16 cellular contexts compared by ENCODE assay signal in the genomic region with DNA sequence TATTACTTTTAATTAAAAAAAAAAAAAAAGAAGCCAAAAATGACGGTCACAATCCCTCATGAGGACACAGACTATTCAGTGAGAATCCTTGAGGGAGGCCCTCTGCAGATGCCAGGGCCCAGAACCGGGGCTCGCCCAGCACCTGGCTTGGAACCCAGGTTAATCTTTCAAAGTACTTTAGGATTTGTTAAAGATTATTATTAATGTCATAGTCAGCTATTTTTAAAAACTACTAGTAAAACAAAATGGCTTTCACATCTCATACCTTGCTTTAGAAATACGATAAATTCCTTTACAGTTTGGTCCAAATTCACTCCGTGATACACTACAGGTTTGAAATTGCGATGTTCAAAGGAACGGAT. TPM values are rescaled to one million over a fixed set of nuclear protein-coding genes. Genes with fewer than 3 reads are reported as not detected.
A peak's percentile ranks its signal among the peaks of the same experiment; 100 is the strongest.
DNase-seq lines count a peak whose midpoint lies in the region; ATAC-seq and TF ChIP-seq lines count a peak whose summit lies in the region.
"Had no signal": no experiment of that assay in that cellular context is flagged by ENCODE, and none has a peak within 500 bp of the region (broad histone marks: within the 10 kb centered on the region; RNA-seq: fewer than 3 reads in every experiment).

No MANE protein-coding gene starts in this region.

- no peak overlapping the region for H3K4me2 ChIP-seq in Karpas-422 (ENCODE audit: low read depth, low read length, poor library complexity, severe bottlenecking)

- peaks cover 4% of the 10 kb centered on the region for H3K36me3 Mint-ChIP-seq in activated T-cell treated with anti-CD3 and anti-CD28 coated beads, Interleukin-2, amount 50 U/mL, for 4 hours (ENCODE audit: insufficient read depth)
- H3K36me3 Mint-ChIP-seq in activated B cell treated with CpG ODN at 0.5 μM for 24 hours (ENCODE audit: low read depth), result no peaks in the 10 kb centered on the region
- H3K36me3 Mint-ChIP-seq in natural killer cell treated with Interleukin-12 subunit alpha and Interleukin-12 subunit beta and Interleukin-15 and Interleukin-18, amount 100 ng/mL, for 72 hours, result no peaks in the 10 kb centered on the region

- no peak overlapping the region for H3K9ac ChIP-seq in Karpas-422 (ENCODE audit: low read length)

- TF ChIP-seq CTCF in activated B cell treated with CpG ODN at 0.5 μM for 24 hours (IDR thresholded peaks at IDR 0.05), result no peak

- DNase-seq in activated T-cell treated with anti-CD3 and anti-CD28 coated beads, Interleukin-2, amount 50 U/mL, for 4 hours, result no peak
- DNase-seq in activated T-cell treated with anti-CD3 and anti-CD28 coated beads, Interleukin-2, amount 50 U/mL, for 1 hour, result no peak
- DNase-seq in activated B cell treated with CpG ODN at 0.5 μM for 24 hours (no peak), caudate nucleus (lab: John Stamatoyannopoulos, UW) (no peak), NCI-H510A (lab: John Stamatoyannopoulos, UW) (no peak), Karpas-422 (no peak)
- no peak for DNase-seq in natural killer cell treated with Interleukin-12 subunit alpha and Interleukin-12 subunit beta and Interleukin-15 and Interleukin-18, amount 100 ng/mL, for 72 hours (ENCODE audit: low spot score)
- DNase-seq: 8988T; DMS 273 treated with DMSO at 0.1 percent for 48 hours; mesendoderm; NCI-H1417 treated with DMSO at 0.1 percent for 48 hours; NCI-H774; stimulated activated CD4-positive, alpha-beta T cell treated with anti-CD3 and anti-CD28 coated beads, Interleukin-1b, Interleukin-23, amount 100 ng/mL, for 48 hours had no signal

- no peak overlapping the region for H3K4me3 ChIP-seq in Karpas-422 (ENCODE audit: low read length)
- H3K4me3 ChIP-seq: gastroesophageal sphincter had no signal

- no peaks in the 10 kb centered on the region for H3K9me3 ChIP-seq in Karpas-422 (ENCODE audit: low read length)
- H3K9me3 ChIP-seq: gastroesophageal sphincter had no signal

- intact Hi-C loops in activated B cell treated with CpG ODN at 0.5 μM for 24 hours (cut with micrococcal nuclease), result loop anchor here (2.0 kb wide), 1 partner anchor 27 kb away; a partner anchor contains a TSS

- H3K9me2 ChIP-seq in Karpas-422 (replicated peaks; ENCODE audit: insufficient read depth, low read length), result no peaks in the 10 kb centered on the region

- H3K79me2 ChIP-seq in Karpas-422 (ENCODE audit: low read length), result no peaks in the 10 kb centered on the region

- H3K27me3 ChIP-seq in Karpas-422 (ENCODE audit: low read length), result no peaks in the 10 kb centered on the region; the same call in 1 of the 2 replicates
- H3K27me3 ChIP-seq: gastroesophageal sphincter had no signal

- H2AFZ ChIP-seq in Karpas-422 (ENCODE audit: low read length), result no peak overlapping the region

- no peaks in the 10 kb centered on the region for H3K27me3 Mint-ChIP-seq in activated T-cell treated with anti-CD3 and anti-CD28 coated beads, Interleukin-2, amount 50 U/mL, for 4 hours (ENCODE audit: low read depth)
- no peaks in the 10 kb centered on the region for H3K27me3 Mint-ChIP-seq in activated B cell treated with CpG ODN at 0.5 μM for 24 hours
- H3K27me3 Mint-ChIP-seq in natural killer cell treated with Interleukin-12 subunit alpha and Interleukin-12 subunit beta and Interleukin-15 and Interleukin-18, amount 100 ng/mL, for 72 hours, result no peaks in the 10 kb centered on the region

- H3K9me3 Mint-ChIP-seq in activated T-cell treated with anti-CD3 and anti-CD28 coated beads, Interleukin-2, amount 50 U/mL, for 4 hours, result no peaks in the 10 kb centered on the region
- H3K9me3 Mint-ChIP-seq in activated B cell treated with CpG ODN at 0.5 μM for 24 hours, result no peaks in the 10 kb centered on the region
- H3K9me3 Mint-ChIP-seq in natural killer cell treated with Interleukin-12 subunit alpha and Interleukin-12 subunit beta and Interleukin-15 and Interleukin-18, amount 100 ng/mL, for 72 hours, result no peaks in the 10 kb centered on the region

- H3K27ac Mint-ChIP-seq in activated B cell treated with CpG ODN at 0.5 μM for 24 hours, result peak overlapping the region; percentile 85
- peak overlapping the region; percentile 67 to 86 for H3K27ac Mint-ChIP-seq in natural killer cell treated with Interleukin-12 subunit alpha and Interleukin-12 subunit beta and Interleukin-15 and Interleukin-18, amount 100 ng/mL, for 72 hours

- no peaks in the 10 kb centered on the region for H3K36me3 ChIP-seq in Karpas-422 (ENCODE audit: insufficient read depth, low read length)

- POLR2A ChIA-PET in activated B cell treated with CpG ODN at 0.5 μM for 24 hours (lab: Charles Lee), result interaction anchor here (1.1 to 1.3 kb wide), 2 partner anchors 13 to 27 kb away, joined by 5 to 10 read pairs; a partner anchor contains a TSS

- H3K27ac ChIP-seq in caudate nucleus (ENCODE audit: low read depth, low read length), result no peak overlapping the region
- no peak overlapping the region for H3K27ac ChIP-seq in Karpas-422 (ENCODE audit: low read length)
- H3K27ac ChIP-seq: gastroesophageal sphincter had no signal

- H3K4me3 Mint-ChIP-seq in activated T-cell treated with anti-CD3 and anti-CD28 coated beads, Interleukin-2, amount 50 U/mL, for 4 hours, result peak overlapping the region; percentile 21
- H3K4me3 Mint-ChIP-seq in activated B cell treated with CpG ODN at 0.5 μM for 24 hours, result no peak overlapping the region
- H3K4me3 Mint-ChIP-seq in natural killer cell treated with Interleukin-12 subunit alpha and Interleukin-12 subunit beta and Interleukin-15 and Interleukin-18, amount 100 ng/mL, for 72 hours, result peak overlapping the region; percentile 46

- H3K4me1 Mint-ChIP-seq in activated T-cell treated with anti-CD3 and anti-CD28 coated beads, Interleukin-2, amount 50 U/mL, for 4 hours (ENCODE audit: low read depth), result peaks cover 17% of the 10 kb centered on the region
- peaks cover 28% of the 10 kb centered on the region for H3K4me1 Mint-ChIP-seq in activated B cell treated with CpG ODN at 0.5 μM for 24 hours
- H3K4me1 Mint-ChIP-seq in natural killer cell treated with Interleukin-12 subunit alpha and Interleukin-12 subunit beta and Interleukin-15 and Interleukin-18, amount 100 ng/mL, for 72 hours (ENCODE audit: low read depth in 2 of 2), result peaks cover 18 to 25% of the 10 kb centered on the region in 2 donors

- H3K4me1 ChIP-seq in Karpas-422 (ENCODE audit: low read length), result no peaks in the 10 kb centered on the region; the same call in 1 of the 2 replicates
- H3K4me1 ChIP-seq: gastroesophageal sphincter had no signal

- CTCF ChIA-PET in activated B cell treated with CpG ODN at 0.5 μM for 24 hours (lab: Charles Lee), result interaction anchor here (0.9 kb wide), 1 partner anchor 10 kb away, joined by 3 read pairs; no protein-coding TSS in a partner anchor

- no peak for ATAC-seq in activated T-cell treated with anti-CD3 and anti-CD28 coated beads, Interleukin-2, amount 50 U/mL, for 4 hours
- peak; percentile 8 for ATAC-seq in HG03025 (IDR thresholded peaks at IDR 0.05; ENCODE audit: low FRiP score, unreplicated experiment)
- peak; percentile 22 for ATAC-seq in activated B cell treated with CpG ODN at 0.5 μM for 24 hours (ENCODE audit: low read depth)
- ATAC-seq in natural killer cell treated with Interleukin-12 subunit alpha and Interleukin-12 subunit beta and Interleukin-15 and Interleukin-18, amount 100 ng/mL, for 72 hours, result peak in 1 of 2 donors; percentile 36
- ATAC-seq: gastroesophageal sphincter, Panc1 had no signal

- H4K20me1 ChIP-seq in Karpas-422 (ENCODE audit: insufficient read depth, low read depth, low read length), result no peaks in the 10 kb centered on the region

RNA-seq across cellular contexts. Expression of a gene that starts 27.1 kb away (rescaled TPM):
- total RNA-seq in activated T-cell treated with anti-CD3 and anti-CD28 coated beads, Interleukin-2, amount 50 U/mL, for 4 hours, result 10 to 100 TPM; 10.7 to 12.6 (median 10.9) TPM
- 10.0 and 11.0 TPM in 2 replicates for total RNA-seq in activated B cell treated with CpG ODN at 0.5 μM for 24 hours
- 10 to 100 TPM in 1 of 2 donors, 1 to 10 TPM in 1; 6.5 to 10.9 TPM for total RNA-seq in natural killer cell treated with Interleukin-12 subunit alpha and Interleukin-12 subunit beta and Interleukin-15 and Interleukin-18, amount 100 ng/mL, for 72 hours
- 6.6 TPM in 2 replicates for total RNA-seq in Karpas-422 (2014; rRNA removed; shearing (Covaris generic); ENCODE audit: low replicate concordance)

RNA-seq across cellular contexts. Expression of a gene that starts 27.2 kb away (rescaled TPM):
- total RNA-seq in activated T-cell treated with anti-CD3 and anti-CD28 coated beads, Interleukin-2, amount 50 U/mL, for 4 hours, result 10 to 100 TPM; 89.7 to 99.8 (median 93.8) TPM
- 112 TPM in 2 replicates for total RNA-seq in activated B cell treated with CpG ODN at 0.5 μM for 24 hours
- total RNA-seq in natural killer cell treated with Interleukin-12 subunit alpha and Interleukin-12 subunit beta and Interleukin-15 and Interleukin-18, amount 100 ng/mL, for 72 hours, result 100 to 1,000 TPM; 161 to 187 TPM
- total RNA-seq in Karpas-422 (2014; rRNA removed; shearing (Covaris generic); ENCODE audit: low replicate concordance), result 70.9 and 109 TPM in 2 replicates

Comparison
In these comparisons a context has a peak if more than half of its experiments do, and no peak if none do; other contexts are left out.
1. ATAC-seq: peak in HG03025 (single experiment) and activated B cell treated with CpG ODN at 0.5 μM for 24 hours (single experiment); none in activated T-cell treated with anti-CD3 and anti-CD28 coated beads, Interleukin-2, amount 50 U/mL, for 4 hours (0 of 2).